Comparison of ENCODE assay signal across 1 cellular context in genomic region chr12:131454418-131455217, GRCh38.
TF ChIP-seq lines count a peak whose summit lies in the region.

No MANE protein-coding gene starts in this region.

TF ChIP-seq in K562, 482 proteins besides CTCF, POLR2A, EP300 and RAD21 (continued from another document):
- TF ChIP-seq, protein P1, sequence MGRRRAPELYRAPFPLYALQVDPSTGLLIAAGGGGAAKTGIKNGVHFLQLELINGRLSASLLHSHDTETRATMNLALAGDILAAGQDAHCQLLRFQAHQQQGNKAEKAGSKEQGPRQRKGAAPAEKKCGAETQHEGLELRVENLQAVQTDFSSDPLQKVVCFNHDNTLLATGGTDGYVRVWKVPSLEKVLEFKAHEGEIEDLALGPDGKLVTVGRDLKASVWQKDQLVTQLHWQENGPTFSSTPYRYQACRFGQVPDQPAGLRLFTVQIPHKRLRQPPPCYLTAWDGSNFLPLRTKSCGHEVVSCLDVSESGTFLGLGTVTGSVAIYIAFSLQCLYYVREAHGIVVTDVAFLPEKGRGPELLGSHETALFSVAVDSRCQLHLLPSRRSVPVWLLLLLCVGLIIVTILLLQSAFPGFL (CRISPR knock-in tag; IDR thresholded peaks at IDR 0.05), result no peak
- TF ChIP-seq ATF1 (CRISPR knock-in tag; IDR thresholded peaks at IDR 0.05) (no peak), ATF1 (tag; IDR thresholded peaks at IDR 0.05) (0 out of 2 replicates have a peak, but pooled peaks have one; percentile 11), RB1 (IDR thresholded peaks at IDR 0.05; ENCODE audit: low read depth) (peak; percentile 38; the same call in 1 of the 2 replicates), NCOR1 (IDR thresholded peaks at IDR 0.05) (no peak), BHLHE40 (IDR thresholded peaks at IDR 0.05; ENCODE audit: low read length) (0 out of 2 replicates have a peak, but pooled peaks have one; percentile 25), NCOA1 (IDR thresholded peaks at IDR 0.05; ENCODE audit: low read depth) (no peak), CBX1 (IDR thresholded peaks at IDR 0.05; ENCODE audit: low read depth) (peak; percentile 25; the same call in 1 of the 2 replicates), USF1 (CRISPR knock-in tag; IDR thresholded peaks at IDR 0.05) (peak; percentile 87), NBN (IDR thresholded peaks at IDR 0.05; ENCODE audit: low read depth) (no peak), RAD51 (IDR thresholded peaks at IDR 0.05; ENCODE audit: borderline replicate concordance, low read depth) (peak; percentile 60; the same call in 1 of the 2 replicates), CTCFL (IDR thresholded peaks at IDR 0.05; ENCODE audit: borderline replicate concordance, insufficient read depth, low read depth, low read length, poor library complexity, severe bottlenecking) (peak; percentile 75), L3MBTL2 (IDR thresholded peaks at IDR 0.05) (peak; percentile 64; the same call in 1 of the 2 replicates), ARID2 (IDR thresholded peaks at IDR 0.05) (peak; percentile 19; the same call in 1 of the 2 replicates), JUN (IDR thresholded peaks at IDR 0.05; ENCODE audit: borderline replicate concordance, low read depth, low read length) (0 out of 2 replicates have a peak, but pooled peaks have one; percentile 12), JUN (CRISPR knock-in tag; IDR thresholded peaks at IDR 0.05; ENCODE audit: borderline replicate concordance) (no peak), TFAP4 (CRISPR knock-in tag; IDR thresholded peaks at IDR 0.05; ENCODE audit: borderline replicate concordance) (peak; percentile 50; the same call in 1 of the 2 replicates), USF2 (CRISPR knock-in tag; IDR thresholded peaks at IDR 0.05) (peak; percentile 77), MYC (IDR thresholded peaks at IDR 0.05; ENCODE audit: low read depth, low read length) (peak; percentile 33; the same call in 1 of the 2 replicates), MYC (CRISPR knock-in tag; IDR thresholded peaks at IDR 0.05; ENCODE audit: borderline replicate concordance, low read depth) (no peak), STAG1 (CRISPR knock-in tag; IDR thresholded peaks at IDR 0.05; ENCODE audit: borderline replicate concordance) (peak; percentile 59; the same call in 1 of the 2 replicates), MAFG (tag; conservative IDR thresholded peaks at IDR 0.05) (no peak), SMC3 (conservative IDR thresholded peaks at IDR 0.05; ENCODE audit: insufficient read depth, low read depth, low read length) (peak; percentile 64), MGA (IDR thresholded peaks at IDR 0.05) (peak; percentile 59; the same call in 1 of the 2 replicates), SPI1 (IDR thresholded peaks at IDR 0.05; ENCODE audit: borderline replicate concordance, low read depth, low read length) (0 out of 2 replicates have a peak, but pooled peaks have one; percentile 14), MAZ (CRISPR knock-in tag; conservative IDR thresholded peaks at IDR 0.05 in 1 of 2, IDR thresholded peaks at IDR 0.05 in 1 of 2) (0 out of 4 replicates have a peak, but pooled peaks of 1 of the 2 experiments have one; percentile 17), YY1 (IDR thresholded peaks at IDR 0.05; ENCODE audit: borderline replicate concordance in 1 of 3, control insufficient read depth in 1 of 3, extremely low read depth in 1 of 3, insufficient read depth in 3 of 3, insufficient read length in 1 of 3, insufficient replicate concordance in 2 of 3, low read depth in 1 of 3, low read length in 2 of 3) (peak in 1 of 3 experiments; percentile 14)
- TF ChIP-seq, protein P2, sequence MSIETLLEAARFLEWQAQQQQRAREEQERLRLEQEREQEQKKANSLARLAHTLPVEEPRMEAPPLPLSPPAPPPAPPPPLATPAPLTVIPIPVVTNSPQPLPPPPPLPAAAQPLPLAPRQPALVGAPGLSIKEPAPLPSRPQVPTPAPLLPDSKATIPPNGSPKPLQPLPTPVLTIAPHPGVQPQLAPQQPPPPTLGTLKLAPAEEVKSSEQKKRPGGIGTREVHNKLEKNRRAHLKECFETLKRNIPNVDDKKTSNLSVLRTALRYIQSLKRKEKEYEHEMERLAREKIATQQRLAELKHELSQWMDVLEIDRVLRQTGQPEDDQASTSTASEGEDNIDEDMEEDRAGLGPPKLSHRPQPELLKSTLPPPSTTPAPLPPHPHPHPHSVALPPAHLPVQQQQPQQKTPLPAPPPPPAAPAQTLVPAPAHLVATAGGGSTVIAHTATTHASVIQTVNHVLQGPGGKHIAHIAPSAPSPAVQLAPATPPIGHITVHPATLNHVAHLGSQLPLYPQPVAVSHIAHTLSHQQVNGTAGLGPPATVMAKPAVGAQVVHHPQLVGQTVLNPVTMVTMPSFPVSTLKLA (conservative IDR thresholded peaks at IDR 0.05), result 0 out of 4 replicates have a peak, but pooled peaks of 1 of the 2 experiments have one; percentile 22
- TF ChIP-seq, protein P3, sequence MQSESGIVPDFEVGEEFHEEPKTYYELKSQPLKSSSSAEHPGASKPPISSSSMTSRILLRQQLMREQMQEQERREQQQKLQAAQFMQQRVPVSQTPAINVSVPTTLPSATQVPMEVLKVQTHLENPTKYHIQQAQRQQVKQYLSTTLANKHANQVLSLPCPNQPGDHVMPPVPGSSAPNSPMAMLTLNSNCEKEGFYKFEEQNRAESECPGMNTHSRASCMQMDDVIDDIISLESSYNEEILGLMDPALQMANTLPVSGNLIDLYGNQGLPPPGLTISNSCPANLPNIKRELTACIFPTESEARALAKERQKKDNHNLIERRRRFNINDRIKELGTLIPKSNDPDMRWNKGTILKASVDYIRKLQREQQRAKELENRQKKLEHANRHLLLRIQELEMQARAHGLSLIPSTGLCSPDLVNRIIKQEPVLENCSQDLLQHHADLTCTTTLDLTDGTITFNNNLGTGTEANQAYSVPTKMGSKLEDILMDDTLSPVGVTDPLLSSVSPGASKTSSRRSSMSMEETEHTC (IDR thresholded peaks at IDR 0.05), result no peak
